In the genomic region with DNA sequence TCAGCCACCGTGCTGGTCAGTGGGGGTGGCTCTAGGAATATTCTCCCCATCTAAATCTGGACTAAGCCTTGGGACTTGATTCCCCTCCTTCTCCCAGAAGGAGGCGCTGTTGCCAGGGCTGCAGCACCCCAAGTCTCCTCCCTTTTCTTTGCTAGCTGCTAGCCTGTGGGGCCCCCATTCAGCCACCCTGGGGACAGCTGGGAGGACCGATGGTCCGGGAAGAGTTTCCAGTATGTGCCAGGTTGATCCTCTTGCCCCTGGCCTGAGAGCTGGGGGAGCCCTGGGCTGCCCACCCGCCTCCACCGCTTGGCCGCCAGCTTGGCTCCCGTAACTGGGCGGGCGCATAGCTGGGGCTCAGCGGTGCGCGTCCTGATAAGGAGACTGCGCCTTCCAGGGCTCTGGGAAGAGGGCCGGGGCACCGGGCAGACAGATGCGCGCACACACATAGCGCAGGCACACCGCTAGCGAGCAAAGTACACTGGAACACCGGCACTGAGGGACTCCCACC, we compare ENCODE assay signal across 10 cellular contexts. TPM values are rescaled to one million over a fixed set of nuclear protein-coding genes. Genes with fewer than 3 reads are reported as not detected.
DNase-seq lines count a peak whose midpoint lies in the region; ATAC-seq, FAIRE-seq and TF ChIP-seq lines count a peak whose summit lies in the region.
"Had no signal": no experiment of that assay in that cellular context is flagged by ENCODE, and none has a peak within 500 bp of the region (broad histone marks: within the 10 kb centered on the region; RNA-seq: fewer than 3 reads in every experiment).

No MANE protein-coding gene starts in this region.

- ATAC-seq in GM19455 (IDR thresholded peaks at IDR 0.05; ENCODE audit: unreplicated experiment) (no peak), GM21786 (IDR thresholded peaks at IDR 0.05; ENCODE audit: unreplicated experiment) (no peak)

- peak overlapping the region; percentile 7 for H4K91ac ChIP-seq in trophoblast cell (ENCODE audit: low read depth, low read length)

- peaks cover 8% of the 10 kb centered on the region for H3K4me1 Mint-ChIP-seq in activated naive CD4-positive, alpha-beta T cell treated with anti-CD3 and anti-CD28 coated beads for 36 hours (ENCODE audit: low read depth)

- H2BK120ac ChIP-seq in trophoblast cell (ENCODE audit: insufficient read depth, low read length, poor library complexity) = peak overlapping the region; percentile 44

- H3K4me2 ChIP-seq in OCI-LY3 (ENCODE audit: low read length) (no peak overlapping the region), trophoblast cell (ENCODE audit: low read length) (peak overlapping the region; percentile 96)

- no peak for FAIRE-seq in D721Med (lab: Jason Lieb, UNC)
- FAIRE-seq: TTC549 had no signal

- no peak overlapping the region for H3K4me3 ChIP-seq in OCI-LY3 (ENCODE audit: low read length)
- H3K4me3 ChIP-seq in fibroblast of pulmonary artery (replicated peaks; ENCODE audit: low read depth, low read length) = peak overlapping the region; percentile 90
- peak overlapping the region; percentile 19 for H3K4me3 ChIP-seq in trophoblast cell (ENCODE audit: low read depth, low read length)

- H3K4me3 Mint-ChIP-seq in activated naive CD4-positive, alpha-beta T cell treated with anti-CD3 and anti-CD28 coated beads for 36 hours = no peak overlapping the region

- peaks cover 13% of the 10 kb centered on the region for H3K27me3 Mint-ChIP-seq in activated naive CD4-positive, alpha-beta T cell treated with anti-CD3 and anti-CD28 coated beads for 36 hours (ENCODE audit: low read depth)

- no peaks in the 10 kb centered on the region for H3K36me3 Mint-ChIP-seq in activated naive CD4-positive, alpha-beta T cell treated with anti-CD3 and anti-CD28 coated beads for 36 hours (ENCODE audit: low read depth)

- H3K9ac ChIP-seq in OCI-LY3 (ENCODE audit: low read length) (no peak overlapping the region), trophoblast cell (ENCODE audit: low read length) (no peak overlapping the region)

- H3K79me2 ChIP-seq in OCI-LY3 (ENCODE audit: low read length) (no peaks in the 10 kb centered on the region), trophoblast cell (ENCODE audit: control insufficient read depth, insufficient read depth, low read length, poor library complexity) (peaks cover 47% of the 10 kb centered on the region)

- TF ChIP-seq CTCF in D721Med (IDR thresholded peaks at IDR 0.05; ENCODE audit: insufficient read depth, missing control alignments) (peak; percentile 61), OCI-LY3 (IDR thresholded peaks at IDR 0.05; ENCODE audit: low read depth, low read length) (peak; percentile 41), fibroblast of pulmonary artery (IDR thresholded peaks at IDR 0.05; ENCODE audit: low read length, missing control alignments) (peak; percentile 76)

- H2AK5ac ChIP-seq in trophoblast cell (ENCODE audit: low read length) = peak overlapping the region; percentile 32

- H3K27ac Mint-ChIP-seq in activated naive CD4-positive, alpha-beta T cell treated with anti-CD3 and anti-CD28 coated beads for 36 hours = no peak overlapping the region

- H4K8ac ChIP-seq in trophoblast cell (ENCODE audit: low read depth, low read length) = peak overlapping the region; percentile 32

- no peaks in the 10 kb centered on the region for H3K27me3 ChIP-seq in OCI-LY3 (ENCODE audit: low read depth, low read length)
- no peaks in the 10 kb centered on the region for H3K27me3 ChIP-seq in trophoblast cell (ENCODE audit: insufficient read depth, low read length)

- H2BK5ac ChIP-seq in trophoblast cell (ENCODE audit: low read depth, low read length, poor library complexity) = no peak overlapping the region

- intact Hi-C loops in activated naive CD4-positive, alpha-beta T cell treated with anti-CD3 and anti-CD28 coated beads for 36 hours (cut with micrococcal nuclease) = loop anchor here (10.0 kb wide), 1 partner anchor 51 kb away; no protein-coding TSS in a partner anchor

- H3K79me1 ChIP-seq in trophoblast cell (ENCODE audit: low read length) = peaks cover 45% of the 10 kb centered on the region

- peaks cover 4% of the 10 kb centered on the region; the same call in 1 of the 2 replicates for H3K4me1 ChIP-seq in OCI-LY3 (ENCODE audit: low read length)
- peaks cover 21 to 39% of the 10 kb centered on the region in 2 experiments for H3K4me1 ChIP-seq in trophoblast cell (ENCODE audit: control insufficient read depth in 1 of 2, insufficient read depth in 2 of 2, low read length in 2 of 2)

- CTCF ChIA-PET in activated naive CD4-positive, alpha-beta T cell treated with anti-CD3 and anti-CD28 coated beads for 36 hours (lab: Charles Lee) = no interaction called here

- no peak for DNase-seq in D721Med (ENCODE audit: insufficient read length, low spot score)
- DNase-seq in fibroblast of pulmonary artery (ENCODE audit: low read depth) = peak; percentile 68
- DNase-seq in trophoblast cell = no peak
- DNase-seq in activated naive CD4-positive, alpha-beta T cell treated with anti-CD3 and anti-CD28 coated beads for 36 hours = no peak
- no peak for DNase-seq in NK-92 (lab: John Stamatoyannopoulos, UW; ENCODE audit: unreplicated experiment)
- DNase-seq: stimulated activated CD4-positive, alpha-beta T cell treated with anti-CD3 and anti-CD28 coated beads, Interleukin-4, amount 100 ng/mL, for 1 hour had no signal

- no peaks in the 10 kb centered on the region for H3K36me3 ChIP-seq in OCI-LY3 (replicated peaks; ENCODE audit: low read depth, low read length)
- peaks cover 41 to 52% of the 10 kb centered on the region in 2 experiments for H3K36me3 ChIP-seq in trophoblast cell (ENCODE audit: control insufficient read depth in 1 of 2, insufficient read depth in 2 of 2, low read length in 2 of 2)

- H3K9me3 ChIP-seq in OCI-LY3 (ENCODE audit: insufficient read depth, low read length) (no peaks in the 10 kb centered on the region), trophoblast cell (ENCODE audit: insufficient read depth, low read depth, low read length) (no peaks in the 10 kb centered on the region)

- H4K20me1 ChIP-seq in OCI-LY3 (ENCODE audit: insufficient read depth, low read length) = no peaks in the 10 kb centered on the region

- no peaks in the 10 kb centered on the region for H3K9me3 Mint-ChIP-seq in activated naive CD4-positive, alpha-beta T cell treated with anti-CD3 and anti-CD28 coated beads for 36 hours

- no CpG with 5 or more reads among the region's 22 CpGs for WGBS in trophoblast cell (ENCODE audit: extremely low coverage, insufficient coverage, insufficient read length)

- H3K4ac ChIP-seq in trophoblast cell (ENCODE audit: low read depth, low read length) = peak overlapping the region; percentile 92

- H3K23ac ChIP-seq in trophoblast cell (ENCODE audit: low read length) = no peak overlapping the region

- H2AFZ ChIP-seq in OCI-LY3 (ENCODE audit: low read depth, low read length) = no peak overlapping the region
- H2AFZ ChIP-seq in trophoblast cell (ENCODE audit: insufficient read depth, low read length, poor library complexity) = peak overlapping the region; percentile 21

- peak overlapping the region; percentile 33 for H3K14ac ChIP-seq in trophoblast cell (ENCODE audit: low read length)

- peak overlapping the region; percentile 20 for H2BK12ac ChIP-seq in trophoblast cell (ENCODE audit: low read length)

- peak overlapping the region; percentile 60 for H3K18ac ChIP-seq in trophoblast cell (ENCODE audit: low read length)

- H3K27ac ChIP-seq in OCI-LY3 (ENCODE audit: low read length) (no peak overlapping the region), trophoblast cell (ENCODE audit: low read depth, low read length) (peak overlapping the region; percentile 43)

- H4K12ac ChIP-seq in trophoblast cell (ENCODE audit: low read depth, low read length) = no peak overlapping the region

RNA-seq across cellular contexts. Expression of a gene that starts 4.2 kb away (rescaled TPM):
- polyA plus RNA-seq in trophoblast cell (2013) = 29.5 and 30.6 TPM in 2 replicates
- under 1 TPM in 1 of 2 experiments, not detected in 1; 0.05 TPM for total RNA-seq in activated naive CD4-positive, alpha-beta T cell treated with anti-CD3 and anti-CD28 coated beads for 36 hours
